In genomic region chr2:69509750-69510140, GRCh38 we compare ENCODE assay signal across 26 cellular contexts.
"Had no signal": no experiment of that assay in that cellular context is flagged by ENCODE, and none has a peak within 500 bp of the region (broad histone marks: within the 10 kb centered on the region; RNA-seq: fewer than 3 reads in every experiment).

No MANE protein-coding gene starts in this region.

- H3K4me2 ChIP-seq: smooth muscle cell had no signal

- DNase-seq: dermis blood vessel endothelial cell; effector memory CD8-positive, alpha-beta T cell; esophagus squamous epithelium; foreskin melanocyte; glutamatergic neuron; immature natural killer cell; islet precursor cell; kidney glomerular epithelial cell; left ventricle myocardium superior; lower lobe of right lung; naive thymus-derived CD8-positive, alpha-beta T cell; nephron progenitor cell; stimulated activated CD4-positive, alpha-beta T cell treated with anti-CD3 and anti-CD28 coated beads, Interleukin-12 subunit alpha, Interleukin-12 subunit beta, amount 100 ng/mL, for 4 hours; stimulated activated CD4-positive, alpha-beta T cell treated with anti-CD3 and anti-CD28 coated beads, Interleukin-1b, Interleukin-23, amount 100 ng/mL, for 48 hours; stimulated activated CD4-positive, alpha-beta T cell treated with anti-CD3 and anti-CD28 coated beads, Interleukin-4, amount 100 ng/mL, for 1 hour; stimulated activated CD8-positive, alpha-beta memory T cell treated with anti-CD3 and anti-CD28 coated beads, Interleukin-4, amount 100 ng/mL, for 48 hours; stimulated activated naive CD4-positive, alpha-beta T cell; testis; tibial artery had no signal

- ATAC-seq: effector memory CD8-positive, alpha-beta T cell; naive thymus-derived CD8-positive, alpha-beta T cell had no signal

- H3K4me3 Mint-ChIP-seq: effector memory CD8-positive, alpha-beta T cell; immature natural killer cell; naive thymus-derived CD8-positive, alpha-beta T cell; nephron progenitor cell; type B pancreatic cell had no signal

- H3K27me3 Mint-ChIP-seq: effector memory CD8-positive, alpha-beta T cell; naive thymus-derived CD8-positive, alpha-beta T cell; type B pancreatic cell had no signal

- H3K27me3 ChIP-seq: esophagus squamous epithelium, heart right ventricle, right atrium auricular region, testis, tibial artery had no signal

- H3K27ac ChIP-seq: coronary artery, esophagus squamous epithelium, lower lobe of right lung, prostate gland, right atrium auricular region, testis, tibial artery had no signal

- H3K27ac Mint-ChIP-seq: type B pancreatic cell had no signal

- FAIRE-seq: endometrium had no signal

- H3K9me3 Mint-ChIP-seq: effector memory CD8-positive, alpha-beta T cell; immature natural killer cell; nephron progenitor cell had no signal

- H3K9me3 ChIP-seq: esophagus squamous epithelium, lower lobe of right lung, prostate gland, right atrium auricular region, testis, tibial artery had no signal

- H3K4me1 ChIP-seq: lower lobe of right lung, prostate gland, testis had no signal

- H3K36me3 ChIP-seq: prostate gland had no signal

- H3K4me3 ChIP-seq: coronary artery, esophagus squamous epithelium, heart right ventricle, lower lobe of right lung, prostate gland, right atrium auricular region, smooth muscle cell, testis, tibial artery had no signal
